Comparison of ENCODE assay signal across 10 cellular contexts in genomic region chr21:40512590-40512989, GRCh38.
DNase-seq lines count a peak whose midpoint lies in the region; ATAC-seq, FAIRE-seq and TF ChIP-seq lines count a peak whose summit lies in the region.
"Had no signal": no experiment of that assay in that cellular context is flagged by ENCODE, and none has a peak within 500 bp of the region (broad histone marks: within the 10 kb centered on the region; RNA-seq: fewer than 3 reads in every experiment).

No MANE protein-coding gene starts in this region.

- no peak overlapping the region for H2AFZ ChIP-seq in keratinocyte (ENCODE audit: control insufficient read depth, low read length)

- no peaks in the 10 kb centered on the region for H3K4me1 ChIP-seq in BE2C
- H3K4me1 ChIP-seq in keratinocyte (ENCODE audit: control insufficient read depth, extremely low read depth, insufficient read depth, low read length): no peaks in the 10 kb centered on the region
- H3K4me1 ChIP-seq: HAP-1 had no signal

- no peaks in the 10 kb centered on the region for H3K79me2 ChIP-seq in keratinocyte (ENCODE audit: control insufficient read depth, insufficient read depth, low read length)

- peak; percentile 19 for DNase-seq in BE2C
- no peak for DNase-seq in GM13976 (ENCODE audit: low spot score)
- DNase-seq in SK-MEL-5 (ENCODE audit: low read depth, low spot score): peak; percentile 47
- no peak for DNase-seq in keratinocyte (ENCODE audit: low read depth, low spot score)
- no peak for DNase-seq in COLO829 (ENCODE audit: low spot score)

- TF ChIP-seq CTCF in BE2C (IDR thresholded peaks at IDR 0.05; ENCODE audit: low read depth, low read length) (peak; percentile 70), GM13976 (IDR thresholded peaks at IDR 0.05; ENCODE audit: borderline replicate concordance, control extremely low read depth, extremely low read depth, insufficient read depth, missing control alignments) (peak; percentile 11), keratinocyte (optimal IDR thresholded peaks at IDR 0.05 in 1 of 3, IDR thresholded peaks at IDR 0.05 in 1 of 3, conservative IDR thresholded peaks at IDR 0.05 in 1 of 3; ENCODE audit: extremely low read depth in 1 of 3, insufficient read depth in 2 of 3, low read length in 3 of 3) (peak; percentile 39 to 45 (median 44))

- dilution Hi-C loops in keratinocyte (cut with MboI; ENCODE audit: extremely low pct_ligation_motif_present, low sequenced_read_pairs): no loop called here

- H3K4me3 ChIP-seq in BE2C (ENCODE audit: low read depth, low read length) (no peak overlapping the region), keratinocyte (ENCODE audit: control insufficient read depth in 2 of 3, extremely low read depth in 1 of 3, insufficient read depth in 2 of 3, low read depth in 1 of 3, low read length in 3 of 3) (no peak overlapping the region)
- H3K4me3 ChIP-seq: HAP-1 had no signal

- no peak for FAIRE-seq in keratinocyte (lab: Jason Lieb, UNC)

- no peak for ATAC-seq in GM18517 (IDR thresholded peaks at IDR 0.05; ENCODE audit: unreplicated experiment)
- ATAC-seq in GM18519 (IDR thresholded peaks at IDR 0.05; ENCODE audit: low FRiP score, unreplicated experiment): no peak
- ATAC-seq in HG02610 (IDR thresholded peaks at IDR 0.05; ENCODE audit: unreplicated experiment): no peak
- ATAC-seq: left lobe of liver had no signal

- H3K27ac ChIP-seq in keratinocyte (ENCODE audit: control insufficient read depth, insufficient read depth, low read length): no peak overlapping the region

- no peak overlapping the region for H3K4me2 ChIP-seq in keratinocyte (ENCODE audit: control insufficient read depth, extremely low read depth, insufficient read depth, low read depth, low read length)

- H3K9me1 ChIP-seq in keratinocyte (ENCODE audit: control insufficient read depth, extremely low read depth, insufficient read depth, low read length): no peaks in the 10 kb centered on the region

- in situ Hi-C loops in GM13976 (cut with MboI; ENCODE audit: low sequenced_read_pairs, unreplicated experiment) (no loop called here), SK-MEL-5 (cut with HindIII; ENCODE audit: low pct_unique_long_range_greater_than_20kb, low sequenced_read_pairs) (no loop called here)

- H3K27me3 ChIP-seq in BE2C (no peaks in the 10 kb centered on the region), keratinocyte (ENCODE audit: control insufficient read depth, extremely low read depth, insufficient read depth, low read length) (no peaks in the 10 kb centered on the region)

- no peaks in the 10 kb centered on the region; the same call in 1 of the 2 replicates for H3K9me3 ChIP-seq in BE2C
- H3K9me3 ChIP-seq in keratinocyte (ENCODE audit: control insufficient read depth, low read depth, low read length): no peaks in the 10 kb centered on the region
- H3K9me3 ChIP-seq: HAP-1 had no signal

- H3K36me3 ChIP-seq in BE2C: no peaks in the 10 kb centered on the region
- no peaks in the 10 kb centered on the region for H3K36me3 ChIP-seq in keratinocyte (ENCODE audit: control insufficient read depth in 2 of 2, extremely low read depth in 1 of 2, insufficient read depth in 2 of 2, low read length in 2 of 2)
- H3K36me3 ChIP-seq: HAP-1 had no signal

- H3K9ac ChIP-seq in keratinocyte (ENCODE audit: control insufficient read depth, extremely low read depth, insufficient read depth, low read length): no peak overlapping the region

- no peaks in the 10 kb centered on the region for H4K20me1 ChIP-seq in keratinocyte (ENCODE audit: control insufficient read depth, extremely low read depth, insufficient read depth, low read length)

Comparison
In these comparisons a context has a peak if more than half of its experiments do, and no peak if none do; other contexts are left out.
1. DNase-seq: peak in BE2C (single experiment) and SK-MEL-5 (single experiment); none in GM13976 (single experiment), keratinocyte (single experiment) and COLO829 (single experiment).
2. CTCF ChIP-seq: peak in every context shown above with its lines; median percentile 70 in BE2C; 44 in keratinocyte; 11 in GM13976.